ENCODE assay signal across 13 cellular contexts in the genomic region with DNA sequence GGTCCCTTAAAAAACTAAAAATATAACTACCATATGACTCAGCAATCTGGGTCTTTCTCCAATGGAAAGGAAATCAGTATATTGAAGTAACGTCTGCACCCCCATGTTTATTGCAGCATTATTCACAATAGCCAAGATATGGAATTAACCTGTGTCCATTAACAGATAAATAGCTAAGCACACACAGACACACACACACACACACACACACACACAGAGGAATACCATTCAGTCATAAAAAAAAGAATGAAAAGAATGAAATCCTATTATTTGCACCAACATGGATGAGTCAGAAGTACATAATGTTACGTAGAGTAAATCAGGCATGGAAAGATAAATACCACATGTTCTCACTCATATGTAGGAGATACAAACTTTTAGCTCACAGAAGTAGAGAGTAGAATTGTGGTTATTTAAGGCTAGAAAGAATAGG. TPM values are rescaled to one million over a fixed set of nuclear protein-coding genes. Genes with fewer than 3 reads are reported as not detected.
DNase-seq lines count a peak whose midpoint lies in the region; ATAC-seq and TF ChIP-seq lines count a peak whose summit lies in the region.
"Had no signal": no experiment of that assay in that cellular context is flagged by ENCODE, and none has a peak within 500 bp of the region (broad histone marks: within the 10 kb centered on the region; RNA-seq: fewer than 3 reads in every experiment).

No MANE protein-coding gene starts in this region.

- CTCF ChIA-PET in A673 (lab: Charles Lee): no interaction called here

- H3K27me3 ChIP-seq in A673 (replicated peaks; ENCODE audit: insufficient read depth, low read depth, low read length, poor library complexity): no peaks in the 10 kb centered on the region
- H3K27me3 ChIP-seq in kidney epithelial cell (ENCODE audit: control insufficient read depth, insufficient read depth, low read length): no peaks in the 10 kb centered on the region
- H3K27me3 ChIP-seq: BLaER1 treated with 17β-estradiol and CSF1 and Interleukin-3, amounts not matched to agents 10 nM and 100 nM; thyroid gland had no signal

- H3K4me3 ChIP-seq in A673 (ENCODE audit: low read depth, low read length, poor library complexity, severe bottlenecking) (no peak overlapping the region), astrocyte of the spinal cord (ENCODE audit: low read depth, low read length) (no peak overlapping the region), kidney epithelial cell (ENCODE audit: low read depth, low read length) (no peak overlapping the region)
- H3K4me3 ChIP-seq: BLaER1 treated with 17β-estradiol and CSF1 and Interleukin-3, amounts not matched to agents 10 nM and 100 nM; GM12878; thyroid gland had no signal

- no peaks in the 10 kb centered on the region for H3K36me3 ChIP-seq in A673 (ENCODE audit: insufficient read depth, low read length, poor library complexity, severe bottlenecking)
- H3K36me3 ChIP-seq in kidney epithelial cell (ENCODE audit: control insufficient read depth, insufficient read depth, low read length): no peaks in the 10 kb centered on the region
- H3K36me3 ChIP-seq: BLaER1 treated with 17β-estradiol and CSF1 and Interleukin-3, amounts not matched to agents 10 nM and 100 nM; thyroid gland; WERI-Rb-1 had no signal

- POLR2A ChIA-PET in A673 (lab: Charles Lee; ENCODE audit: low non-redundant PET): no interaction called here

- no peak for TF ChIP-seq CTCF in A673 (conservative IDR thresholded peaks at IDR 0.05; ENCODE audit: low read depth, low read length)
- TF ChIP-seq CTCF in astrocyte of the spinal cord (IDR thresholded peaks at IDR 0.05; ENCODE audit: low read depth, low read length): no peak
- no peak for TF ChIP-seq CTCF in kidney epithelial cell (IDR thresholded peaks at IDR 0.05; ENCODE audit: insufficient read depth, low read length, poor library complexity, severe bottlenecking)

- BruUV-seq in A673 (replicated peaks; lab: Mats Ljungman, UMichigan): no TSS peak

- H3K4me1 ChIP-seq in A673 (ENCODE audit: insufficient read depth, low read length, poor library complexity, severe bottlenecking): no peaks in the 10 kb centered on the region
- H3K4me1 ChIP-seq: thyroid gland had no signal

- in situ Hi-C loops in astrocyte of the spinal cord (cut with HindIII; ENCODE audit: low sequenced_read_pairs): no loop called here

- intact Hi-C loops in A673 (cut with micrococcal nuclease; ENCODE audit: unreplicated experiment): no loop called here

- no peaks in the 10 kb centered on the region for H3K9me3 ChIP-seq in A673 (ENCODE audit: low read depth, low read length, poor library complexity, severe bottlenecking)
- H3K9me3 ChIP-seq: thyroid gland had no signal

- ATAC-seq in GM18907 (IDR thresholded peaks at IDR 0.05; ENCODE audit: unreplicated experiment): no peak
- ATAC-seq: GM12878 had no signal

- DNase-seq in A673 (ENCODE audit: low spot score) (peak; percentile 39), HCEC 1CT (peak; percentile 95), astrocyte of the spinal cord (ENCODE audit: low read depth, low spot score) (peak; percentile 93), kidney epithelial cell (ENCODE audit: low read depth) (peak; percentile 93), RPMI8226 (no peak)
- no peak for DNase-seq in stimulated activated CD4-positive, alpha-beta T cell treated with anti-CD3 and anti-CD28 coated beads, Interleukin-2, amount 100 ng/mL, for 48 hours
- no peak for DNase-seq in NK-92 treated with Interleukin-12 subunit alpha and Interleukin-12 subunit beta, amount 100 ng/mL, for 24 hours (lab: John Stamatoyannopoulos, UW)
- DNase-seq: occipital lobe, thyroid gland, WERI-Rb-1 had no signal

- H3K27ac ChIP-seq in A673 (ENCODE audit: low read depth, low read length, poor library complexity, severe bottlenecking): no peak overlapping the region
- H3K27ac ChIP-seq: BLaER1 treated with 17β-estradiol and CSF1 and Interleukin-3, amounts not matched to agents 10 nM and 100 nM; thyroid gland; WERI-Rb-1 had no signal

RNA-seq across cellular contexts. Expression of a gene that starts 4.6 kb away (rescaled TPM):
- 0.17 TPM in 1 of 2 replicates, not detected in the other for total RNA-seq in A673 (2021)
- total RNA-seq in kidney epithelial cell: 0.48 TPM in 1 of 2 replicates, not detected in the other
- total RNA-seq: occipital lobe had no signal

RNA-seq across cellular contexts. Expression of a gene that starts 24.4 kb away (rescaled TPM):
- total RNA-seq in A673 (2021): not detected in 2 replicates
- total RNA-seq in kidney epithelial cell: not detected in 2 replicates
- total RNA-seq: GM12878, occipital lobe had no signal

RNA-seq across cellular contexts. Expression of a gene that starts 35.2 kb away (rescaled TPM):
- total RNA-seq in A673 (2021) (not detected in 2 replicates), kidney epithelial cell (not detected in 2 replicates)
- total RNA-seq: thyroid gland had no signal

RNA-seq across cellular contexts. Expression of a gene that starts 50.6 kb away (rescaled TPM):
- total RNA-seq in A673 (2021) (not detected in 2 replicates), kidney epithelial cell (not detected in 2 replicates)

Comparison
In these comparisons a context has a peak if more than half of its experiments do, and no peak if none do; other contexts are left out.
1. DNase-seq: peak in A673 (single experiment), HCEC 1CT (single experiment), astrocyte of the spinal cord (single experiment) and kidney epithelial cell (single experiment); none in stimulated activated CD4-positive, alpha-beta T cell treated with anti-CD3 and anti-CD28 coated beads, Interleukin-2, amount 100 ng/mL, for 48 hours (0 of 2), RPMI8226 (single experiment) and NK-92 treated with Interleukin-12 subunit alpha and Interleukin-12 subunit beta, amount 100 ng/mL, for 24 hours (single experiment).